ENCODE assay signal across 18 cellular contexts in genomic region chr3:128554465-128555097, GRCh38.
DNase-seq lines count a peak whose midpoint lies in the region; ATAC-seq and TF ChIP-seq lines count a peak whose summit lies in the region.
"Had no signal": no experiment of that assay in that cellular context is flagged by ENCODE, and none has a peak within 500 bp of the region (broad histone marks: within the 10 kb centered on the region; RNA-seq: fewer than 3 reads in every experiment).

No MANE protein-coding gene starts in this region.

- intact Hi-C loops in left ventricle myocardium inferior (cut with micrococcal nuclease) (no loop called here), left ventricle myocardium superior (cut with micrococcal nuclease) (no loop called here), PC-9 (cut with micrococcal nuclease; ENCODE audit: unreplicated experiment) (no loop called here)

- H3K18ac ChIP-seq in trophoblast cell (ENCODE audit: low read length), result no peak overlapping the region

- TF ChIP-seq CTCF in left ventricle myocardium inferior (IDR thresholded peaks at IDR 0.05; ENCODE audit: borderline replicate concordance) (no peak), osteoblast (IDR thresholded peaks at IDR 0.05; ENCODE audit: extremely low read depth, low read depth, low read length) (no peak), PC-9 (conservative IDR thresholded peaks at IDR 0.05) (no peak)

- H3K9ac ChIP-seq in trophoblast cell (ENCODE audit: low read length), result no peak overlapping the region
- H3K9ac ChIP-seq: KMS-11 had no signal

- H3K79me2 ChIP-seq in osteoblast (ENCODE audit: insufficient read depth, low read length) (no peaks in the 10 kb centered on the region), trophoblast cell (ENCODE audit: control insufficient read depth, insufficient read depth, low read length, poor library complexity) (no peaks in the 10 kb centered on the region), PC-9 (ENCODE audit: low read depth) (no peaks in the 10 kb centered on the region)

- no peak overlapping the region for H2BK12ac ChIP-seq in trophoblast cell (ENCODE audit: low read length)

- ATAC-seq in left ventricle myocardium superior (no peak), GM21737 (IDR thresholded peaks at IDR 0.05; ENCODE audit: unreplicated experiment) (no peak)
- ATAC-seq: CD8-positive, alpha-beta T cell; foreskin keratinocyte had no signal

- no peak overlapping the region for H3K4me2 ChIP-seq in osteoblast (ENCODE audit: insufficient read depth, low read length)
- H3K4me2 ChIP-seq in trophoblast cell (ENCODE audit: low read length), result no peak overlapping the region
- no peak overlapping the region for H3K4me2 ChIP-seq in PC-9
- H3K4me2 ChIP-seq: KMS-11 had no signal

- no peak overlapping the region for H3K14ac ChIP-seq in trophoblast cell (ENCODE audit: low read length)

- H3K9me3 ChIP-seq in left ventricle myocardium inferior (replicated peaks) (no peaks in the 10 kb centered on the region), iPS DF 6.9 (ENCODE audit: control insufficient read depth, insufficient read depth, low read length) (no peaks in the 10 kb centered on the region), osteoblast (ENCODE audit: low read depth, low read length) (no peaks in the 10 kb centered on the region), trophoblast cell (ENCODE audit: insufficient read depth, low read depth, low read length) (peaks cover 2% of the 10 kb centered on the region), PC-9 (ENCODE audit: insufficient read depth, low read depth) (no peaks in the 10 kb centered on the region)
- H3K9me3 ChIP-seq: adrenal gland had no signal

- no peaks in the 10 kb centered on the region for H3K9me2 ChIP-seq in PC-9 (ENCODE audit: insufficient read depth)

- H4K20me1 ChIP-seq in osteoblast (ENCODE audit: insufficient read depth, low read length) (no peaks in the 10 kb centered on the region), PC-9 (ENCODE audit: insufficient read depth) (no peaks in the 10 kb centered on the region)

- no peak overlapping the region for H2AK5ac ChIP-seq in trophoblast cell (ENCODE audit: low read length)

- H3F3A ChIP-seq in PC-9 (ENCODE audit: insufficient read depth, low read depth), result peaks cover 5% of the 10 kb centered on the region; the same call in 1 of the 2 replicates

- POLR2A ChIA-PET in PC-9 (lab: Charles Lee; ENCODE audit: unreplicated experiment), result interaction anchor here (0.5 kb wide), 1 partner anchor 51 kb away, joined by 5 read pairs; no protein-coding TSS in a partner anchor

- H3K36me3 ChIP-seq in left ventricle myocardium inferior, result no peaks in the 10 kb centered on the region
- H3K36me3 ChIP-seq in iPS DF 6.9 (ENCODE audit: control insufficient read depth, insufficient read depth, low read length), result no peaks in the 10 kb centered on the region
- H3K36me3 ChIP-seq in osteoblast (ENCODE audit: insufficient read depth, low read length), result no peaks in the 10 kb centered on the region
- H3K36me3 ChIP-seq in trophoblast cell (ENCODE audit: control insufficient read depth in 1 of 2, insufficient read depth in 2 of 2, low read length in 2 of 2), result no peaks in the 10 kb centered on the region
- H3K36me3 ChIP-seq in PC-9 (ENCODE audit: low read depth), result no peaks in the 10 kb centered on the region
- H3K36me3 ChIP-seq: adrenal gland had no signal

- DNase-seq in left ventricle myocardium inferior, result no peak
- no peak for DNase-seq in left ventricle myocardium superior
- no peak for DNase-seq in iPS DF 6.9 (ENCODE audit: low read depth, low spot score)
- DNase-seq in osteoblast (ENCODE audit: insufficient read length, low spot score, missing footprints), result peak; percentile 72
- DNase-seq in activated T-cell treated with anti-CD3 and anti-CD28 coated beads, Interleukin-2, amount 50 U/mL, for 1 hour, result no peak
- DNase-seq in trophoblast cell, result no peak
- no peak for DNase-seq in PC-9
- DNase-seq: activated CD4-positive, alpha-beta T cell treated with anti-CD3 and anti-CD28 coated beads, Interleukin-2, amount 50 U/mL, for 48 hours; activated T-cell treated with anti-CD3 and anti-CD28 coated beads, Interleukin-2, amount 50 U/mL, for 24 hours; DMS79 treated with DMSO at 0.1 percent for 48 hours; foreskin keratinocyte; NCI-H1092 treated with DMSO at 0.1 percent for 48 hours; NCI-H748 treated with DMSO at 0.1 percent for 48 hours; stimulated activated naive CD4-positive, alpha-beta T cell had no signal

- H4K12ac ChIP-seq in trophoblast cell (ENCODE audit: low read depth, low read length), result no peak overlapping the region

- H2BK120ac ChIP-seq in trophoblast cell (ENCODE audit: insufficient read depth, low read length, poor library complexity), result no peak overlapping the region

- H3K4me1 ChIP-seq in left ventricle myocardium inferior (peaks cover 41% of the 10 kb centered on the region), iPS DF 6.9 (ENCODE audit: control insufficient read depth, insufficient read depth, low read length) (peaks cover under 1% of the 10 kb centered on the region), osteoblast (ENCODE audit: insufficient read depth, low read length) (peaks cover 6% of the 10 kb centered on the region), trophoblast cell (ENCODE audit: control insufficient read depth in 1 of 2, insufficient read depth in 2 of 2, low read length in 2 of 2) (peaks cover 0 to 6% of the 10 kb centered on the region in 2 experiments), PC-9 (replicated peaks; ENCODE audit: insufficient read depth) (peaks cover 7% of the 10 kb centered on the region)
- H3K4me1 ChIP-seq: adrenal gland, foreskin keratinocyte had no signal

- H3K79me1 ChIP-seq in trophoblast cell (ENCODE audit: low read length), result peaks cover under 1% of the 10 kb centered on the region

- H4K91ac ChIP-seq in trophoblast cell (ENCODE audit: low read depth, low read length), result no peak overlapping the region

- no peak overlapping the region for H3K4ac ChIP-seq in trophoblast cell (ENCODE audit: low read depth, low read length)

- no peak overlapping the region for H2AFZ ChIP-seq in osteoblast (ENCODE audit: low read length)
- H2AFZ ChIP-seq in trophoblast cell (ENCODE audit: insufficient read depth, low read length, poor library complexity), result no peak overlapping the region
- no peak overlapping the region for H2AFZ ChIP-seq in PC-9

- CTCF ChIA-PET in PC-9 (lab: Charles Lee), result interaction anchor here (1.3 kb wide), 1 partner anchor 30 kb away, joined by 8 read pairs; no protein-coding TSS in a partner anchor

- WGBS in iPS DF 6.9 (ENCODE audit: insufficient coverage, insufficient read length), result no CpG with 5 or more reads among the region's 28 CpGs
- no CpG with 5 or more reads among the region's 28 CpGs for WGBS in trophoblast cell (ENCODE audit: extremely low coverage, insufficient coverage, insufficient read length)

- H2BK5ac ChIP-seq in trophoblast cell (ENCODE audit: low read depth, low read length, poor library complexity), result no peak overlapping the region

- peak overlapping the region; percentile 46 for H3K4me3 ChIP-seq in left ventricle myocardium inferior
- peak overlapping the region; percentile 17; the same call in 1 of the 2 replicates for H3K4me3 ChIP-seq in iPS DF 6.9 (ENCODE audit: low read length)
- H3K4me3 ChIP-seq in osteoblast (ENCODE audit: insufficient read depth, low read length), result no peak overlapping the region
- no peak overlapping the region for H3K4me3 ChIP-seq in trophoblast cell (ENCODE audit: low read depth, low read length)
- H3K4me3 ChIP-seq in PC-9, result no peak overlapping the region
- H3K4me3 ChIP-seq: adrenal gland had no signal

- peaks cover 65% of the 10 kb centered on the region for H3K27me3 ChIP-seq in left ventricle myocardium inferior (ENCODE audit: low read depth)
- H3K27me3 ChIP-seq in iPS DF 6.9 (ENCODE audit: control insufficient read depth, insufficient read depth, low read length), result peaks cover 2% of the 10 kb centered on the region; the same call in 1 of the 2 replicates
- peaks cover 6% of the 10 kb centered on the region for H3K27me3 ChIP-seq in osteoblast (ENCODE audit: insufficient read depth, low read length)
- H3K27me3 ChIP-seq in trophoblast cell (ENCODE audit: insufficient read depth, low read length), result peaks cover 9% of the 10 kb centered on the region
- no peaks in the 10 kb centered on the region for H3K27me3 ChIP-seq in PC-9 (ENCODE audit: insufficient read depth, low read depth)

- H4K8ac ChIP-seq in trophoblast cell (ENCODE audit: low read depth, low read length), result no peak overlapping the region

- no TSS peak for BruUV-seq in PC-9 (replicated peaks; lab: Mats Ljungman, UMichigan)

- H3K27ac ChIP-seq in left ventricle myocardium inferior (replicated peaks) (peak overlapping the region; percentile 86), iPS DF 6.9 (ENCODE audit: low read length) (no peak overlapping the region), osteoblast (ENCODE audit: low read depth, low read length) (no peak overlapping the region), trophoblast cell (ENCODE audit: low read depth, low read length) (no peak overlapping the region), PC-9 (no peak overlapping the region)
- H3K27ac ChIP-seq: foreskin keratinocyte, KMS-11 had no signal

- no peak overlapping the region for H3K23ac ChIP-seq in trophoblast cell (ENCODE audit: low read length)

Comparison
In these comparisons a context has a peak if more than half of its experiments do, and no peak if none do; other contexts are left out.
1. H3K4me3 ChIP-seq: peak in left ventricle myocardium inferior (single experiment) and iPS DF 6.9 (single experiment); none in osteoblast (single experiment), trophoblast cell (single experiment) and PC-9 (single experiment).